ENCODE assay signal across 14 cellular contexts in the genomic region with DNA sequence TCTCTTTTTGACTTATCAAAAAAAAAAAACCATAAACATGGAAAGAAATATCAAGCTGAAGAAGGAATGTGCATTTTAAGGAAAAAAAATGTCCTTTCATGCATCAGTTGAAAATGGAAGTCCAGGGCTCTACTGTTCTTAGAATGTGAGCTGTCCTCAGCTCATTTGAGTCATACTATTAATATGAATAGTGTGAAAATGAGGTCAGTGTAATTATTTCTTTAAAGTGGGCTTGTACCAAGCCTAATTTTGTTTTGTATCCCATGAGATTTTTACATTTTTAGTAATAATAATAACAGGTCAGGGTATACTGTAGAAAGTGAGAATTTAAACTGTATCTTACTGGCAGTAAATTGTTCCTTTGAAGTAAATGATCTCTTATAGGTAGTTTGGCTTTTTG.
"Had no signal": no experiment of that assay in that cellular context is flagged by ENCODE, and none has a peak within 500 bp of the region (broad histone marks: within the 10 kb centered on the region; RNA-seq: fewer than 3 reads in every experiment).

No MANE protein-coding gene starts in this region.

- H3K36me3 ChIP-seq: neural progenitor cell, ovary, suprapubic skin had no signal

- H3K4me3 ChIP-seq: hepatocyte, neural progenitor cell, ovary, suprapubic skin had no signal

- DNase-seq: activated CD4-positive, alpha-beta T cell treated with anti-CD3 and anti-CD28 coated beads for 1 hour; activated CD4-positive, alpha-beta T cell treated with anti-CD3 and anti-CD28 coated beads, Interleukin-2, amount 50 U/mL, for 4 hours; activated naive CD4-positive, alpha-beta T cell treated with anti-CD3 and anti-CD28 coated beads, Interleukin-2, amount 50 U/mL, for 16 hours; activated T-cell treated with anti-CD3 and anti-CD28 coated beads, Interleukin-2, amount 50 U/mL, for 24 hours; naive B cell; ovary; stimulated activated naive CD8-positive, alpha-beta T cell treated with anti-CD3 and anti-CD28 coated beads, Interleukin-15, Interleukin-2, amounts not matched to agents 100 U/mL and 50 U/mL, for 24 hours; trophoblast cell had no signal

- H3K27me3 ChIP-seq: hepatocyte, neural progenitor cell, ovary, suprapubic skin had no signal

- H3K9ac ChIP-seq: neural progenitor cell had no signal

- ATAC-seq: left lobe of liver; sciatic nerve; stimulated activated naive CD8-positive, alpha-beta T cell treated with anti-CD3 and anti-CD28 coated beads, Interleukin-15, Interleukin-2, amounts not matched to agents 100 U/mL and 50 U/mL, for 24 hours had no signal

- H3K9me3 ChIP-seq: ovary, suprapubic skin had no signal

- H3K27ac ChIP-seq: hepatocyte, neural progenitor cell, ovary, suprapubic skin, VCaP had no signal

- H3K4me1 ChIP-seq: neural progenitor cell, suprapubic skin had no signal
